ENCODE assay signal across 1 cellular context in genomic region chr2:112656679-112657078, GRCh38.
TF ChIP-seq lines count a peak whose summit lies in the region.

No MANE protein-coding gene starts in this region.

TF ChIP-seq in HEK293T, 16 proteins besides CTCF, POLR2A, EP300 and RAD21:
- no peak for TF ChIP-seq ZNF384 (IDR thresholded peaks at IDR 0.05)
- no peak for TF ChIP-seq LEF1 (IDR thresholded peaks at IDR 0.05; ENCODE audit: borderline replicate concordance)
- TF ChIP-seq SUZ12 (IDR thresholded peaks at IDR 0.05), result no peak
- TF ChIP-seq TARDBP (IDR thresholded peaks at IDR 0.05), result no peak
- TF ChIP-seq BHLHE40 (IDR thresholded peaks at IDR 0.05; ENCODE audit: borderline replicate concordance), result no peak
- TF ChIP-seq ARNT (IDR thresholded peaks at IDR 0.05), result no peak
- no peak for TF ChIP-seq NFRKB (IDR thresholded peaks at IDR 0.05)
- no peak for TF ChIP-seq SP1 (IDR thresholded peaks at IDR 0.05)
- TF ChIP-seq ELF4 (IDR thresholded peaks at IDR 0.05), result no peak
- TF ChIP-seq FOXM1 (IDR thresholded peaks at IDR 0.05; ENCODE audit: borderline replicate concordance), result no peak
- TF ChIP-seq FOXK2 (IDR thresholded peaks at IDR 0.05), result no peak
- no peak for TF ChIP-seq CTBP1 (IDR thresholded peaks at IDR 0.05; ENCODE audit: borderline replicate concordance)
- no peak for TF ChIP-seq HDGF (IDR thresholded peaks at IDR 0.05; ENCODE audit: borderline replicate concordance)
- TF ChIP-seq FOXA1 (IDR thresholded peaks at IDR 0.05), result no peak
- no peak for TF ChIP-seq L3MBTL2 (conservative IDR thresholded peaks at IDR 0.05)
- no peak for TF ChIP-seq PKNOX1 (IDR thresholded peaks at IDR 0.05)
